In genomic region chr11:118705796-118706545, GRCh38 we compare ENCODE assay signal across 14 cellular contexts. TPM values are rescaled to one million over a fixed set of nuclear protein-coding genes. Genes with fewer than 3 reads are reported as not detected.
DNase-seq lines count a peak whose midpoint lies in the region; TF ChIP-seq lines count a peak whose summit lies in the region.
"Had no signal": no experiment of that assay in that cellular context is flagged by ENCODE, and none has a peak within 500 bp of the region (broad histone marks: within the 10 kb centered on the region; RNA-seq: fewer than 3 reads in every experiment).

No MANE protein-coding gene starts in this region.

- no peaks in the 10 kb centered on the region for H3K79me2 ChIP-seq in Loucy (ENCODE audit: insufficient read depth, low read length)

- H2AK5ac ChIP-seq in neuronal stem cell (ENCODE audit: low read depth, low read length) = no peak overlapping the region

- H3K4me3 ChIP-seq in Loucy (ENCODE audit: low read length, poor library complexity, severe bottlenecking) (no peak overlapping the region), neuronal stem cell (ENCODE audit: low read length in 2 of 2) (no peak overlapping the region)
- H3K4me3 ChIP-seq: transverse colon had no signal

- no peaks in the 10 kb centered on the region for H4K20me1 ChIP-seq in Loucy (ENCODE audit: insufficient read depth, low read length, poor library complexity, severe bottlenecking)

- peak overlapping the region; percentile 50 for H3K18ac ChIP-seq in neuronal stem cell (ENCODE audit: low read length)

- no peak overlapping the region for H2BK5ac ChIP-seq in neuronal stem cell (ENCODE audit: low read length)

- no peak overlapping the region for H2BK12ac ChIP-seq in neuronal stem cell (ENCODE audit: low read length)

- H4K91ac ChIP-seq in neuronal stem cell (ENCODE audit: low read depth, low read length, poor library complexity) = no peak overlapping the region

- no peak overlapping the region for H3K4ac ChIP-seq in neuronal stem cell (ENCODE audit: low read length)

- CTCF ChIA-PET in RWPE1 (lab: Yijun Ruan, JAX) = interaction anchor here (0.6 kb wide), 1 partner anchor 459 kb away, joined by 4 read pairs; no protein-coding TSS in a partner anchor

- H3K14ac ChIP-seq in neuronal stem cell (ENCODE audit: low read length) = no peak overlapping the region

- H3K27me3 ChIP-seq in Loucy (ENCODE audit: insufficient read depth, low read length, poor library complexity, severe bottlenecking) = peaks cover 3% of the 10 kb centered on the region
- peaks cover 0 to 16% (median 0%) of the 10 kb centered on the region in 3 experiments for H3K27me3 ChIP-seq in neuronal stem cell (ENCODE audit: control insufficient read depth in 3 of 3, insufficient read depth in 3 of 3, low read depth in 1 of 3, low read length in 3 of 3)
- H3K27me3 ChIP-seq: transverse colon had no signal

- no peak for TF ChIP-seq CTCF in Loucy (conservative IDR thresholded peaks at IDR 0.05; ENCODE audit: low read length)
- TF ChIP-seq CTCF in RWPE1 (conservative IDR thresholded peaks at IDR 0.05; ENCODE audit: low read depth) = no peak

- H3K23ac ChIP-seq in neuronal stem cell (ENCODE audit: low read depth, low read length, poor library complexity) = no peak overlapping the region

- H3K4me1 ChIP-seq in Loucy (ENCODE audit: insufficient read depth, low read length, poor library complexity, severe bottlenecking) (peaks cover 20% of the 10 kb centered on the region), neuronal stem cell (ENCODE audit: control insufficient read depth in 2 of 2, insufficient read depth in 1 of 2, low read depth in 1 of 2, low read length in 2 of 2) (peaks cover 9 to 12% of the 10 kb centered on the region in 2 donors)

- no peak overlapping the region for H3K9ac ChIP-seq in Loucy (ENCODE audit: low read depth, low read length, poor library complexity, severe bottlenecking)
- H3K9ac ChIP-seq in neuronal stem cell (ENCODE audit: low read depth, low read length, poor library complexity) = no peak overlapping the region

- H4K8ac ChIP-seq in neuronal stem cell (ENCODE audit: low read depth, low read length) = no peak overlapping the region

- H3K27ac ChIP-seq in cingulate gyrus (ENCODE audit: low read depth, low read length) = peak overlapping the region; percentile 92
- no peak overlapping the region for H3K27ac ChIP-seq in neuronal stem cell (replicated peaks; ENCODE audit: low read length)
- H3K27ac ChIP-seq in RWPE1 = no peak overlapping the region
- H3K27ac ChIP-seq: 22Rv1, transverse colon had no signal

- no peaks in the 10 kb centered on the region for H3K79me1 ChIP-seq in neuronal stem cell (ENCODE audit: low read depth, low read length)

- WGBS in neuronal stem cell (ENCODE audit: extremely low coverage in 2 of 2, insufficient read length in 2 of 2, insufficient replicate concordance in 1 of 2), 2 donors = no CpG with 5 or more reads among the region's 12 CpGs

- H3K9me2 ChIP-seq in Loucy (replicated peaks; ENCODE audit: low read depth, low read length) = no peaks in the 10 kb centered on the region

- no peak overlapping the region for H2BK15ac ChIP-seq in neuronal stem cell (ENCODE audit: low read length)

- peak; percentile 41 for DNase-seq in DMS 273 (lab: John Stamatoyannopoulos, UW; ENCODE audit: unreplicated experiment)
- no peak for DNase-seq in DMS 273 treated with DMSO at 0.1 percent for 48 hours (lab: John Stamatoyannopoulos, UW)
- DNase-seq in neuronal stem cell (ENCODE audit: low spot score) = no peak
- DNase-seq in RWPE1 (ENCODE audit: low spot score) = no peak
- no peak for DNase-seq in activated CD8-positive, alpha-beta memory T cell treated with anti-CD3 and anti-CD28 coated beads, Interleukin-2, amount 50 U/mL, for 48 hours
- no peak for DNase-seq in activated effector memory CD4-positive, alpha-beta T cell treated with anti-CD3 and anti-CD28 coated beads, Interleukin-2, amount 50 U/mL, for 16 hours
- DNase-seq: glutamatergic neuron, NCI-H1092, nephron progenitor cell, small intestine, transverse colon had no signal

- H3K4me2 ChIP-seq in Loucy (ENCODE audit: low read depth, low read length, poor library complexity, severe bottlenecking) (peak overlapping the region; percentile 82), neuronal stem cell (ENCODE audit: insufficient read depth, low read length, poor library complexity, severe bottlenecking) (no peak overlapping the region)

- no peak overlapping the region for H2BK120ac ChIP-seq in neuronal stem cell (ENCODE audit: low read depth, low read length)

- H3F3A ChIP-seq in Loucy (ENCODE audit: low read depth) = no peaks in the 10 kb centered on the region

- H3K9me3 ChIP-seq in Loucy (ENCODE audit: insufficient read depth, low read depth, low read length) (no peaks in the 10 kb centered on the region), neuronal stem cell (replicated peaks in 1 of 2; ENCODE audit: control insufficient read depth in 2 of 2, insufficient read depth in 1 of 2, low read depth in 1 of 2, low read length in 2 of 2) (no peaks in the 10 kb centered on the region)
- H3K9me3 ChIP-seq: transverse colon had no signal

- POLR2A ChIA-PET in RWPE1 (lab: Yijun Ruan, JAX; ENCODE audit: low non-redundant PET) = no interaction called here

- H3K36me3 ChIP-seq in Loucy (ENCODE audit: insufficient read depth, low read length) (no peaks in the 10 kb centered on the region), neuronal stem cell (replicated peaks in 1 of 2; ENCODE audit: control insufficient read depth in 2 of 2, insufficient read depth in 2 of 2, low read length in 2 of 2) (no peaks in the 10 kb centered on the region)
- H3K36me3 ChIP-seq: transverse colon had no signal

- H2AFZ ChIP-seq in Loucy (ENCODE audit: low read length) = peak overlapping the region; percentile 80; the same call in 1 of the 2 replicates
- peak overlapping the region; percentile 86 for H2AFZ ChIP-seq in neuronal stem cell (ENCODE audit: low read length)

RNA-seq across cellular contexts. Expression of gene TREH, which starts 26.5 kb away (rescaled TPM):
- polyA plus RNA-seq in neuronal stem cell (2013, experiment 1 of 2) = not detected
- polyA plus RNA-seq in neuronal stem cell (2013, experiment 2 of 2) = not detected
